In the genomic region with DNA sequence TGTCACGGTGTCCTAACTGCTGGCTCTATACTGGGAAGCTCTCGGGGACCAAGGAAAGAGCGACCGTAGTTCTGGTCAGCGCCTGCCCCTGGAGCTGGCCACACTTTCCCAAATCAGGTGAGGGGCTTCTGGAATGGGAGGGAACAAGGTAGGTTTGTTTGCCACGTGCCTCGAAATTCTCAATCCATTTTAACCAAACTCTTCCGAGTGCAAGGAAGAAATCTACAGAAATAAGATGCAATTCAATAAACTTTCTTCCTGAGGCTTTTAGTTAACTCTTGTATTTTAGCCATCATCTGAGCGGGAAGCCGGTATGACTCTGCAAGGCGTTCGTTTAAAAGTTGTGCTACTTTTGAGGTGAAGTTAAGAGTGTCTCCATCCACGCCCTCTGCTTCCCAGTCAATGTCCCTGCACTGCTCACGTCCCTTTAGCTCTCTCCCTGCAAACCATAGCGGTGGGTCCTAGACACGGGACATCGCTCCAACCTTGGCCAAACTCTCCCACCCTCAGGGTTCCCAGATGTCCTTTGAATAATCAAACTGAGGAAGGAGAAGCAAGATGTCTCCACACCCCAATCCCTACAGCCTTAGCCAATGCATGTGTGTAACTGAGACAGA, we compare ENCODE assay signal across 10 cellular contexts. TPM values are rescaled to one million over a fixed set of nuclear protein-coding genes. Genes with fewer than 3 reads are reported as not detected.
A peak's percentile ranks its signal among the peaks of the same experiment; 100 is the strongest.
DNase-seq lines count a peak whose midpoint lies in the region; ATAC-seq and TF ChIP-seq lines count a peak whose summit lies in the region.
"Had no signal": no experiment of that assay in that cellular context is flagged by ENCODE, and none has a peak within 500 bp of the region (broad histone marks: within the 10 kb centered on the region; RNA-seq: fewer than 3 reads in every experiment).

No MANE protein-coding gene starts in this region.

- POLR2A ChIA-PET in AG04449 (lab: Yijun Ruan, JAX) (interaction anchor here (1.1 to 1.3 kb wide), 3 partner anchors 9 to 25 kb away, joined by 3 to 5 read pairs (median 4); no protein-coding TSS in a partner anchor), WTC11 (lab: Charles Lee) (no interaction called here)

- 39 to 44% (median 43%) methylated on average over 17 of the region's 17 CpGs for WGBS in ovary, 3 donors

- no peaks in the 10 kb centered on the region for H3K36me3 Mint-ChIP-seq in WTC11

- H3K4me3 Mint-ChIP-seq in WTC11: peak overlapping the region; percentile 68
- H3K4me3 Mint-ChIP-seq: T-helper 1 cell treated with Interleukin-12 subunit alpha and Interleukin-12 subunit beta and Interleukin-4 antibody, amounts not matched to agents 30 μg/mL and 1 μg/mL, for 36 hours had no signal

- H3K27me3 ChIP-seq in left ventricle myocardium inferior (ENCODE audit: low read depth): peaks cover 27% of the 10 kb centered on the region
- H3K27me3 ChIP-seq in ovary: no peaks in the 10 kb centered on the region
- H3K27me3 ChIP-seq: BLaER1 treated with 17β-estradiol and CSF1 and Interleukin-3, amounts not matched to agents 10 nM and 100 nM had no signal

- ATAC-seq in WTC11: peak; percentile 43

- peaks cover 9% of the 10 kb centered on the region for H3K4me1 Mint-ChIP-seq in WTC11

- no peak for DNase-seq in AG04449 (ENCODE audit: low read depth, low spot score)
- DNase-seq in WTC11 (ENCODE audit: low spot score): no peak
- DNase-seq in left ventricle myocardium inferior: no peak
- peak in 1 of 5 donors; percentile 17 for DNase-seq in ovary
- no peak for DNase-seq in amygdala (lab: John Stamatoyannopoulos, UW)
- DNase-seq in D341Med (ENCODE audit: low spot score): no peak
- no peak for DNase-seq in stimulated activated naive CD4-positive, alpha-beta T cell (lab: John Stamatoyannopoulos, UW)
- no peak for DNase-seq in ureter (ENCODE audit: low spot score)

- H3K27ac ChIP-seq in left ventricle myocardium inferior (replicated peaks) (peak overlapping the region; percentile 51), ovary (no peak overlapping the region)
- H3K27ac ChIP-seq: BLaER1 treated with 17β-estradiol and CSF1 and Interleukin-3, amounts not matched to agents 10 nM and 100 nM had no signal

- no peak overlapping the region for H3K27ac Mint-ChIP-seq in WTC11
- H3K27ac Mint-ChIP-seq: T-helper 1 cell treated with Interleukin-12 subunit alpha and Interleukin-12 subunit beta and Interleukin-4 antibody, amounts not matched to agents 30 μg/mL and 1 μg/mL, for 36 hours had no signal

- H3K4me3 ChIP-seq in AG04449 (ENCODE audit: low read depth, low read length): peak overlapping the region; percentile 70
- H3K4me3 ChIP-seq in left ventricle myocardium inferior: peak overlapping the region; percentile 68
- H3K4me3 ChIP-seq in ovary: peak overlapping the region; percentile 47
- H3K4me3 ChIP-seq: BLaER1 treated with 17β-estradiol and CSF1 and Interleukin-3, amounts not matched to agents 10 nM and 100 nM had no signal

- TF ChIP-seq CTCF in AG04449 (IDR thresholded peaks at IDR 0.05; ENCODE audit: insufficient read depth, low read length, missing control alignments): no peak
- no peak for TF ChIP-seq CTCF in WTC11 (IDR thresholded peaks at IDR 0.05)
- TF ChIP-seq CTCF in left ventricle myocardium inferior (IDR thresholded peaks at IDR 0.05; ENCODE audit: borderline replicate concordance): no peak
- no peak for TF ChIP-seq CTCF in ovary (IDR thresholded peaks at IDR 0.05)

- TF ChIP-seq EP300 in ovary (IDR thresholded peaks at IDR 0.05): no peak

- H3K9me3 ChIP-seq in left ventricle myocardium inferior (replicated peaks) (no peaks in the 10 kb centered on the region), ovary (no peaks in the 10 kb centered on the region)

- intact Hi-C loops in left ventricle myocardium inferior (cut with micrococcal nuclease) (no loop called here), ovary (cut with DNase I) (no loop called here)

- H3K27me3 Mint-ChIP-seq in WTC11 (ENCODE audit: low read depth): peaks cover 45% of the 10 kb centered on the region

- no peak for TF ChIP-seq POLR2A in ovary (IDR thresholded peaks at IDR 0.05)

- no peaks in the 10 kb centered on the region for H3K9me3 Mint-ChIP-seq in WTC11
- H3K9me3 Mint-ChIP-seq: T-helper 1 cell treated with Interleukin-12 subunit alpha and Interleukin-12 subunit beta and Interleukin-4 antibody, amounts not matched to agents 30 μg/mL and 1 μg/mL, for 36 hours had no signal

- H3K4me1 ChIP-seq in left ventricle myocardium inferior: no peaks in the 10 kb centered on the region
- H3K4me1 ChIP-seq in ovary (ENCODE audit: insufficient read depth): peaks cover 2% of the 10 kb centered on the region
- H3K4me1 ChIP-seq: BLaER1 treated with 17β-estradiol and CSF1 and Interleukin-3, amounts not matched to agents 10 nM and 100 nM had no signal

- CTCF ChIA-PET in AG04449 (lab: Yijun Ruan, JAX) (interaction anchor here (0.9 to 1.4 kb wide), 2 partner anchors 22 to 25 kb away, joined by 3 read pairs; no protein-coding TSS in a partner anchor), WTC11 (lab: Charles Lee) (interaction anchor here (0.9 to 1.3 kb wide), 2 partner anchors 13 to 21 kb away, joined by 6 to 8 read pairs; no protein-coding TSS in a partner anchor)

- H3K36me3 ChIP-seq in left ventricle myocardium inferior (no peaks in the 10 kb centered on the region), ovary (no peaks in the 10 kb centered on the region)
- H3K36me3 ChIP-seq: BLaER1 treated with 17β-estradiol and CSF1 and Interleukin-3, amounts not matched to agents 10 nM and 100 nM had no signal

TF ChIP-seq in WTC11, 78 proteins besides CTCF, POLR2A, EP300 and RAD21 (continues in another document):
- TF ChIP-seq ZNF425 (CRISPR knock-in tag; conservative IDR thresholded peaks at IDR 0.05) (no peak), CDX4 (CRISPR knock-in tag; IDR thresholded peaks at IDR 0.05; ENCODE audit: borderline replicate concordance) (no peak), TP53 (CRISPR knock-in tag; IDR thresholded peaks at IDR 0.05) (no peak), ZNF512 (CRISPR knock-in tag; IDR thresholded peaks at IDR 0.05; ENCODE audit: borderline replicate concordance) (no peak), NFE2L1 (CRISPR knock-in tag; IDR thresholded peaks at IDR 0.05) (no peak), NR3C1 (CRISPR knock-in tag; conservative IDR thresholded peaks at IDR 0.05; ENCODE audit: low read depth) (no peak), ZNF263 (CRISPR knock-in tag; IDR thresholded peaks at IDR 0.05; ENCODE audit: low read depth) (no peak), CREM (CRISPR knock-in tag; IDR thresholded peaks at IDR 0.05) (no peak), FOXJ3 (CRISPR knock-in tag; IDR thresholded peaks at IDR 0.05; ENCODE audit: borderline replicate concordance) (no peak), E2F1 (CRISPR knock-in tag; IDR thresholded peaks at IDR 0.05) (no peak)

RNA-seq across cellular contexts. Expression of gene AGTR1, which starts 0.6 kb away (rescaled TPM):
- total RNA-seq in WTC11 (2021) (0.13 to 0.25 TPM in 2 of 3 replicates, not detected in the other), left ventricle myocardium inferior (1.2 TPM), ovary (1 to 10 TPM in 6 of 7 donors, under 1 TPM in 1; 0.99 to 8.7 (median 2.5) TPM), ureter (4.6 TPM)
- polyA plus RNA-seq in ovary: 10 to 100 TPM in 1 of 2 donors, 1 to 10 TPM in 1; 1.7 to 21.7 TPM
